In genomic region chr3:49720383-49721164, GRCh38 we compare ENCODE assay signal across 14 cellular contexts. TPM values are rescaled to one million over a fixed set of nuclear protein-coding genes. Genes with fewer than 3 reads are reported as not detected.
A peak's percentile ranks its signal among the peaks of the same experiment; 100 is the strongest.
DNase-seq lines count a peak whose midpoint lies in the region; ATAC-seq and TF ChIP-seq lines count a peak whose summit lies in the region.
"Had no signal": no experiment of that assay in that cellular context is flagged by ENCODE, and none has a peak within 500 bp of the region (broad histone marks: within the 10 kb centered on the region; RNA-seq: fewer than 3 reads in every experiment).

No MANE protein-coding gene starts in this region.

- ATAC-seq in left cardiac atrium (no peak), esophagus mucosa (no peak), HG03175 (IDR thresholded peaks at IDR 0.05; ENCODE audit: unreplicated experiment) (no peak), GM18873 (IDR thresholded peaks at IDR 0.05; ENCODE audit: low FRiP score, unreplicated experiment) (no peak)
- no peak for ATAC-seq in naive thymus-derived CD4-positive, alpha-beta T cell

- peak overlapping the region; percentile 82 for H3K27ac ChIP-seq in left ventricle myocardium inferior (replicated peaks)
- H3K27ac ChIP-seq in naive thymus-derived CD4-positive, alpha-beta T cell (ENCODE audit: low read depth, low read length): peak overlapping the region; percentile 69

- H3K27me3 ChIP-seq in left ventricle myocardium inferior (ENCODE audit: low read depth): no peaks in the 10 kb centered on the region
- no peaks in the 10 kb centered on the region for H3K27me3 ChIP-seq in naive thymus-derived CD4-positive, alpha-beta T cell (ENCODE audit: control insufficient read depth in 2 of 2, insufficient read depth in 2 of 2, low read length in 2 of 2)

- H3K4me3 Mint-ChIP-seq in activated T-helper 1 cell treated with anti-CD3 and anti-CD28 coated beads, Interleukin-12 subunit alpha, Interleukin-12 subunit beta, Interleukin-2, Interleukin-4 antibody, amounts not matched to agents 30 ng/mL and 10 ng/mL and 1 ng/mL, durations not matched to agents 14 hours and 24 hours and 36 hours: peak overlapping the region; percentile 39
- H3K4me3 Mint-ChIP-seq in naive thymus-derived CD4-positive, alpha-beta T cell: peak overlapping the region in 9 of 10 donors; percentile 15 to 96 (median 89)

- no peak overlapping the region for H3K4me3 ChIP-seq in left ventricle myocardium inferior
- H3K4me3 ChIP-seq in naive thymus-derived CD4-positive, alpha-beta T cell (ENCODE audit: low read length): no peak overlapping the region

- no peak for TF ChIP-seq CTCF in left ventricle myocardium inferior (IDR thresholded peaks at IDR 0.05; ENCODE audit: borderline replicate concordance)

- CTCF ChIA-PET in naive thymus-derived CD4-positive, alpha-beta T cell (lab: Charles Lee): interaction anchor here (0.5 to 1.2 kb wide), 2 partner anchors 118 to 421 kb away, joined by 4 to 6 read pairs; no protein-coding TSS in a partner anchor

- peaks cover 62% of the 10 kb centered on the region for H3K4me1 ChIP-seq in left ventricle myocardium inferior
- H3K4me1 ChIP-seq in naive thymus-derived CD4-positive, alpha-beta T cell (ENCODE audit: control insufficient read depth in 2 of 2, insufficient read depth in 2 of 2, low read length in 2 of 2): peaks cover 17 to 22% of the 10 kb centered on the region in 2 donors

- DNase-seq in left ventricle myocardium inferior (no peak), left cardiac atrium (no peak), HuH-7 (ENCODE audit: low spot score) (no peak)
- no peak for DNase-seq in activated T-helper 1 cell treated with anti-CD3 and anti-CD28 coated beads, Interleukin-12 subunit alpha, Interleukin-12 subunit beta, Interleukin-2, Interleukin-4 antibody, amounts not matched to agents 30 ng/mL and 10 ng/mL and 1 ng/mL, durations not matched to agents 14 hours and 24 hours and 36 hours (ENCODE audit: low spot score)
- no peak for DNase-seq in naive thymus-derived CD4-positive, alpha-beta T cell
- DNase-seq: NCI-H1694; NK-92 treated with Interleukin-12 subunit alpha and Interleukin-12 subunit beta, amount 100 ng/mL, for 24 hours; T1000 had no signal

- no peaks in the 10 kb centered on the region for H3K9me3 Mint-ChIP-seq in activated T-helper 1 cell treated with anti-CD3 and anti-CD28 coated beads, Interleukin-12 subunit alpha, Interleukin-12 subunit beta, Interleukin-2, Interleukin-4 antibody, amounts not matched to agents 30 ng/mL and 10 ng/mL and 1 ng/mL, durations not matched to agents 14 hours and 24 hours and 36 hours
- peaks cover 0 to 5% (median 0%) of the 10 kb centered on the region in 11 donors for H3K9me3 Mint-ChIP-seq in naive thymus-derived CD4-positive, alpha-beta T cell

- no peaks in the 10 kb centered on the region for H3K27me3 Mint-ChIP-seq in activated T-helper 1 cell treated with anti-CD3 and anti-CD28 coated beads, Interleukin-12 subunit alpha, Interleukin-12 subunit beta, Interleukin-2, Interleukin-4 antibody, amounts not matched to agents 30 ng/mL and 10 ng/mL and 1 ng/mL, durations not matched to agents 14 hours and 24 hours and 36 hours (ENCODE audit: insufficient read depth)
- H3K27me3 Mint-ChIP-seq in naive thymus-derived CD4-positive, alpha-beta T cell: no peaks in the 10 kb centered on the region

- H3K27ac Mint-ChIP-seq in activated T-helper 1 cell treated with anti-CD3 and anti-CD28 coated beads, Interleukin-12 subunit alpha, Interleukin-12 subunit beta, Interleukin-2, Interleukin-4 antibody, amounts not matched to agents 30 ng/mL and 10 ng/mL and 1 ng/mL, durations not matched to agents 14 hours and 24 hours and 36 hours: peak overlapping the region; percentile 63
- H3K27ac Mint-ChIP-seq in naive thymus-derived CD4-positive, alpha-beta T cell: peak overlapping the region in 7 of 9 donors; percentile 30 to 95 (median 38)

- intact Hi-C loops in left ventricle myocardium inferior (cut with micrococcal nuclease): no loop called here
- intact Hi-C loops in left cardiac atrium (cut with DNase I): no loop called here
- intact Hi-C loops in activated T-helper 1 cell treated with anti-CD3 and anti-CD28 coated beads, Interleukin-12 subunit alpha, Interleukin-12 subunit beta, Interleukin-2, Interleukin-4 antibody, amounts not matched to agents 30 ng/mL and 10 ng/mL and 1 ng/mL, durations not matched to agents 14 hours and 24 hours and 36 hours (cut with micrococcal nuclease): loop anchor here (5.0 kb wide), 2 partner anchors 117 to 517 kb away; partner anchors contain the start of gene GNAI2
- intact Hi-C loops in naive thymus-derived CD4-positive, alpha-beta T cell (cut with micrococcal nuclease): loop anchor here (5.0 kb wide), 4 partner anchors 33 to 207 kb away; partner anchors contain the start of genes MON1A (in 1 of the 2), MST1 (in 1 of the 2), RNF123 (in 1 of the 2) and TRAIP (in 1 of the 2)

- POLR2A ChIA-PET in naive thymus-derived CD4-positive, alpha-beta T cell (lab: Charles Lee): interaction anchor here (1.3 kb wide), 1 partner anchor 137 kb away, joined by 4 read pairs; no protein-coding TSS in a partner anchor

- peaks cover 21% of the 10 kb centered on the region for H3K36me3 Mint-ChIP-seq in activated T-helper 1 cell treated with anti-CD3 and anti-CD28 coated beads, Interleukin-12 subunit alpha, Interleukin-12 subunit beta, Interleukin-2, Interleukin-4 antibody, amounts not matched to agents 30 ng/mL and 10 ng/mL and 1 ng/mL, durations not matched to agents 14 hours and 24 hours and 36 hours (ENCODE audit: low read depth)
- H3K36me3 Mint-ChIP-seq in naive thymus-derived CD4-positive, alpha-beta T cell: peaks cover 0 to 16% (median 0%) of the 10 kb centered on the region in 5 donors

- peaks cover 36% of the 10 kb centered on the region for H3K36me3 ChIP-seq in left ventricle myocardium inferior
- H3K36me3 ChIP-seq in naive thymus-derived CD4-positive, alpha-beta T cell (ENCODE audit: control insufficient read depth in 2 of 3, insufficient read depth in 3 of 3, low read length in 3 of 3): peaks cover 0 to 30% (median 0%) of the 10 kb centered on the region in 3 experiments

- H3K4me1 Mint-ChIP-seq in activated T-helper 1 cell treated with anti-CD3 and anti-CD28 coated beads, Interleukin-12 subunit alpha, Interleukin-12 subunit beta, Interleukin-2, Interleukin-4 antibody, amounts not matched to agents 30 ng/mL and 10 ng/mL and 1 ng/mL, durations not matched to agents 14 hours and 24 hours and 36 hours (ENCODE audit: low read depth): peaks cover 40% of the 10 kb centered on the region
- H3K4me1 Mint-ChIP-seq in naive thymus-derived CD4-positive, alpha-beta T cell: peaks cover 18 to 42% (median 35%) of the 10 kb centered on the region in 7 donors

- H3K9me3 ChIP-seq in left ventricle myocardium inferior (replicated peaks): no peaks in the 10 kb centered on the region
- no peaks in the 10 kb centered on the region for H3K9me3 ChIP-seq in naive thymus-derived CD4-positive, alpha-beta T cell (ENCODE audit: control insufficient read depth in 2 of 3, low read length in 3 of 3)

RNA-seq across cellular contexts. Expression of gene AMIGO3, which starts 1.1 kb away (rescaled TPM):
- total RNA-seq in left ventricle myocardium inferior: not detected
- total RNA-seq in left cardiac atrium: under 1 TPM in 1 of 2 donors, not detected in 1; 0.09 TPM
- 0.39 TPM in 1 of 2 replicates, not detected in the other for total RNA-seq in activated T-helper 1 cell treated with anti-CD3 and anti-CD28 coated beads, Interleukin-12 subunit alpha, Interleukin-12 subunit beta, Interleukin-2, Interleukin-4 antibody, amounts not matched to agents 30 ng/mL and 10 ng/mL and 1 ng/mL, durations not matched to agents 14 hours and 24 hours and 36 hours
- 1 to 10 TPM in 1 of 5 experiments, under 1 TPM in 2, not detected in 2; 0.16 to 1.8 (median 0.24) TPM for total RNA-seq in naive thymus-derived CD4-positive, alpha-beta T cell
- polyA plus RNA-seq in naive thymus-derived CD4-positive, alpha-beta T cell: under 1 TPM in 1 of 2 donors, not detected in 1; 0.58 TPM
- not detected for total RNA-seq in esophagus mucosa
- total RNA-seq: frontal cortex, pulmonary artery endothelial cell had no signal
- polyA plus RNA-seq: BJ had no signal

RNA-seq across cellular contexts. Expression of gene GMPPB, which starts 3.2 kb away (rescaled TPM):
- total RNA-seq in left ventricle myocardium inferior (15.1 TPM), left cardiac atrium (10 to 100 TPM; 22.4 to 38.3 TPM), esophagus mucosa (22.5 TPM)
- total RNA-seq in activated T-helper 1 cell treated with anti-CD3 and anti-CD28 coated beads, Interleukin-12 subunit alpha, Interleukin-12 subunit beta, Interleukin-2, Interleukin-4 antibody, amounts not matched to agents 30 ng/mL and 10 ng/mL and 1 ng/mL, durations not matched to agents 14 hours and 24 hours and 36 hours: 49.1 and 49.2 TPM in 2 replicates
- 10 to 100 TPM; 38.3 to 60.4 (median 43.9) TPM for total RNA-seq in naive thymus-derived CD4-positive, alpha-beta T cell
- polyA plus RNA-seq in naive thymus-derived CD4-positive, alpha-beta T cell: 10 to 100 TPM; 14.9 to 18.1 TPM

RNA-seq across cellular contexts. Expression of gene RNF123, which starts 31.2 kb away (rescaled TPM):
- 48.6 TPM for total RNA-seq in left ventricle myocardium inferior
- 10 to 100 TPM; 39.2 to 44.8 TPM for total RNA-seq in left cardiac atrium
- 53.8 and 54.3 TPM in 2 replicates for total RNA-seq in activated T-helper 1 cell treated with anti-CD3 and anti-CD28 coated beads, Interleukin-12 subunit alpha, Interleukin-12 subunit beta, Interleukin-2, Interleukin-4 antibody, amounts not matched to agents 30 ng/mL and 10 ng/mL and 1 ng/mL, durations not matched to agents 14 hours and 24 hours and 36 hours
- 10 to 100 TPM; 34.5 to 77.2 (median 50.7) TPM for total RNA-seq in naive thymus-derived CD4-positive, alpha-beta T cell
- 10 to 100 TPM in 1 of 2 donors, 1 to 10 TPM in 1; 8.3 to 19.7 TPM for polyA plus RNA-seq in naive thymus-derived CD4-positive, alpha-beta T cell
- total RNA-seq in esophagus mucosa: 19.4 TPM

RNA-seq across cellular contexts. Expression of gene MST1, which starts 31.3 kb away (rescaled TPM):
- total RNA-seq in left ventricle myocardium inferior (5.4 TPM), left cardiac atrium (10 to 100 TPM in 1 of 2 donors, 1 to 10 TPM in 1; 8.8 to 11.5 TPM), esophagus mucosa (7.6 TPM)
- 6.5 and 8.2 TPM in 2 replicates for total RNA-seq in activated T-helper 1 cell treated with anti-CD3 and anti-CD28 coated beads, Interleukin-12 subunit alpha, Interleukin-12 subunit beta, Interleukin-2, Interleukin-4 antibody, amounts not matched to agents 30 ng/mL and 10 ng/mL and 1 ng/mL, durations not matched to agents 14 hours and 24 hours and 36 hours
- 10 to 100 TPM in 3 of 5 experiments, 1 to 10 TPM in 2; 7.9 to 12.8 (median 10.0) TPM for total RNA-seq in naive thymus-derived CD4-positive, alpha-beta T cell
- 1 to 10 TPM in 1 of 2 donors, under 1 TPM in 1; 0.90 to 1.0 TPM for polyA plus RNA-seq in naive thymus-derived CD4-positive, alpha-beta T cell

RNA-seq across cellular contexts. Expression of gene APEH, which starts 46.4 kb away (rescaled TPM):
- total RNA-seq in left ventricle myocardium inferior (99.0 TPM), left cardiac atrium (10 to 100 TPM; 75.3 to 82.6 TPM), esophagus mucosa (103 TPM)
- 113 and 115 TPM in 2 replicates for total RNA-seq in activated T-helper 1 cell treated with anti-CD3 and anti-CD28 coated beads, Interleukin-12 subunit alpha, Interleukin-12 subunit beta, Interleukin-2, Interleukin-4 antibody, amounts not matched to agents 30 ng/mL and 10 ng/mL and 1 ng/mL, durations not matched to agents 14 hours and 24 hours and 36 hours
- total RNA-seq in naive thymus-derived CD4-positive, alpha-beta T cell: 100 to 1,000 TPM in 2 of 5 experiments, 10 to 100 TPM in 3; 75.5 to 151 (median 99.1) TPM
- 100 to 1,000 TPM; 103 to 151 TPM for polyA plus RNA-seq in naive thymus-derived CD4-positive, alpha-beta T cell

Comparison
In these comparisons a context has a peak if more than half of its experiments do, and no peak if none do; other contexts are left out.
1. intact Hi-C loops: an anchor here in activated T-helper 1 cell treated with anti-CD3 and anti-CD28 coated beads, Interleukin-12 subunit alpha, Interleukin-12 subunit beta, Interleukin-2, Interleukin-4 antibody, amounts not matched to agents 30 ng/mL and 10 ng/mL and 1 ng/mL, durations not matched to agents 14 hours and 24 hours and 36 hours (5.0 kb wide) and naive thymus-derived CD4-positive, alpha-beta T cell (5.0 kb wide); none called in left ventricle myocardium inferior and left cardiac atrium.